9 cellular contexts compared by ENCODE assay signal in the genomic region with DNA sequence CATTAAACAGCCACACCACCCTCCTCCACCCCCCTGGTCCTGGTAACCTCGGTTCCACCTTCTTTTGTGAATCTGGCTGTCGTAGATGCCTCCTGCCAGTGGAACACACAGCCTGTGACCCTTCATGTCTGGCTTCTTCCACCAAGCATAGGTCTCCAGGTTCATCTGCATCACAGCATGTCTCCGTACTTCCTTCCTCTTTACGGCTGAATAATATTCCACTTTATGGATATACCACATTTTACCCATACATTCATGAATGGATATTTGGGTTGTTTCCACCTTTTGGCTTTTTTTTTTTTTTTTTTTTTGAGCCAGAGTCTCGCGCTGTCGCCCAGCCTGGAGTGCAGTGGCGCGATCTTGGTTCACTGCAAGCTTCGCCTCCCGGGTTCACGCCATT. TPM values are rescaled to one million over a fixed set of nuclear protein-coding genes. Genes with fewer than 3 reads are reported as not detected.
"Had no signal": no experiment of that assay in that cellular context is flagged by ENCODE, and none has a peak within 500 bp of the region (broad histone marks: within the 10 kb centered on the region; RNA-seq: fewer than 3 reads in every experiment).

No MANE protein-coding gene starts in this region.

- H3K4me3 Mint-ChIP-seq: GM23338 had no signal

- H3K4me3 ChIP-seq: GM23338, HAP-1 had no signal

- H3K9me3 Mint-ChIP-seq: GM23338 had no signal

- H2AFZ ChIP-seq: GM23338 had no signal

- H3K36me3 ChIP-seq: HAP-1 had no signal

- DNase-seq: H7, IMR-90, KBM-7 had no signal

- H3K4me2 ChIP-seq: GM23338 had no signal

- FAIRE-seq: HTR-8/SVneo had no signal

- H3K9me3 ChIP-seq: HAP-1 had no signal

- ATAC-seq: GM23338, HCT116 had no signal

- H3K27ac Mint-ChIP-seq: GM23338 had no signal

RNA-seq across cellular contexts. Expression of a gene that starts 11.8 kb away (rescaled TPM):
- total RNA-seq: H4, HT-29, IMR-90 had no signal
- polyA plus RNA-seq: GM23338 had no signal
